Comparison of ENCODE assay signal across 1 cellular context in genomic region chr21:17523007-17523451, GRCh38.
TF ChIP-seq lines count a peak whose summit lies in the region.

No MANE protein-coding gene starts in this region.

TF ChIP-seq in HepG2, 621 proteins besides CTCF, POLR2A, EP300 and RAD21 (continued from another document and continues in another):
- peak; percentile 69 for TF ChIP-seq HINFP (CRISPR knock-in tag; IDR thresholded peaks at IDR 0.05; ENCODE audit: low read depth)
- no peak for TF ChIP-seq ZNF7 (CRISPR knock-in tag; IDR thresholded peaks at IDR 0.05)
- TF ChIP-seq NCOA1 (CRISPR knock-in tag; IDR thresholded peaks at IDR 0.05) = peak; percentile 48; the same call in 1 of the 2 replicates
- TF ChIP-seq MIER2 (CRISPR knock-in tag; IDR thresholded peaks at IDR 0.05) = peak; percentile 87
- peak; percentile 82; the same call in 1 of the 2 replicates for TF ChIP-seq NKX3-1 (CRISPR knock-in tag; IDR thresholded peaks at IDR 0.05)
- TF ChIP-seq ZNF782 (CRISPR knock-in tag; IDR thresholded peaks at IDR 0.05; ENCODE audit: borderline replicate concordance) = no peak
- peak; percentile 26 for TF ChIP-seq YY1 (IDR thresholded peaks at IDR 0.05; ENCODE audit: insufficient read depth, insufficient replicate concordance, low read depth, low read length)
- TF ChIP-seq TEF (CRISPR knock-in tag; IDR thresholded peaks at IDR 0.05) = peak; percentile 84
- 0 out of 2 replicates have a peak, but pooled peaks have one; percentile 55 for TF ChIP-seq ZIK1 (CRISPR knock-in tag; IDR thresholded peaks at IDR 0.05; ENCODE audit: borderline replicate concordance, low read depth)
- peak; percentile 89 for TF ChIP-seq HHEX (CRISPR knock-in tag; IDR thresholded peaks at IDR 0.05)
- peak; percentile 84 for TF ChIP-seq SIX1 (CRISPR knock-in tag; IDR thresholded peaks at IDR 0.05; ENCODE audit: borderline replicate concordance)
- no peak for TF ChIP-seq RBM22 (optimal IDR thresholded peaks at IDR 0.05; ENCODE audit: low read length)
- no peak for TF ChIP-seq FOXO4 (CRISPR knock-in tag; conservative IDR thresholded peaks at IDR 0.05)
- TF ChIP-seq ZNF367 (CRISPR knock-in tag; IDR thresholded peaks at IDR 0.05; ENCODE audit: borderline replicate concordance) = no peak
- TF ChIP-seq ZBTB7A (CRISPR knock-in tag; IDR thresholded peaks at IDR 0.05) = peak; percentile 73; the same call in 1 of the 2 replicates
- TF ChIP-seq SNAI1 (CRISPR knock-in tag; IDR thresholded peaks at IDR 0.05; ENCODE audit: borderline replicate concordance) = no peak
- TF ChIP-seq SIX4 (CRISPR knock-in tag; IDR thresholded peaks at IDR 0.05) = peak; percentile 77
- TF ChIP-seq ZNF136 (CRISPR knock-in tag; IDR thresholded peaks at IDR 0.05; ENCODE audit: low read depth) = peak; percentile 73; the same call in 1 of the 2 replicates
- TF ChIP-seq ZNF432 (CRISPR knock-in tag; IDR thresholded peaks at IDR 0.05; ENCODE audit: borderline replicate concordance) = no peak
- no peak for TF ChIP-seq NFAT5 (CRISPR knock-in tag; IDR thresholded peaks at IDR 0.05)
- peak; percentile 93 for TF ChIP-seq ELF3 (CRISPR knock-in tag; IDR thresholded peaks at IDR 0.05)
- TF ChIP-seq ZNF382 (CRISPR knock-in tag; IDR thresholded peaks at IDR 0.05; ENCODE audit: borderline replicate concordance) = no peak
- TF ChIP-seq MTF1 (CRISPR knock-in tag; IDR thresholded peaks at IDR 0.05) = no peak
- peak; percentile 78; the same call in 1 of the 2 replicates for TF ChIP-seq ZNF280D (CRISPR knock-in tag; IDR thresholded peaks at IDR 0.05)
- TF ChIP-seq RBFOX2 (IDR thresholded peaks at IDR 0.05; ENCODE audit: low read depth, low read length) = no peak
- no peak for TF ChIP-seq ZNF282 (IDR thresholded peaks at IDR 0.05; ENCODE audit: partially characterized antibody)
- TF ChIP-seq FOXA1 (IDR thresholded peaks at IDR 0.05) = peak; percentile 95
- peak; percentile 99 for TF ChIP-seq FOXA1 (CRISPR knock-in tag; IDR thresholded peaks at IDR 0.05)
- no peak; the same call in 1 of the 2 replicates for TF ChIP-seq ZNF775 (CRISPR knock-in tag; IDR thresholded peaks at IDR 0.05; ENCODE audit: borderline replicate concordance)
- TF ChIP-seq NRL (CRISPR knock-in tag; IDR thresholded peaks at IDR 0.05; ENCODE audit: borderline replicate concordance) = no peak
- peak; percentile 89 for TF ChIP-seq HOMEZ (CRISPR knock-in tag; IDR thresholded peaks at IDR 0.05; ENCODE audit: low read depth)
- peak; percentile 99 for TF ChIP-seq ZNF614 (CRISPR knock-in tag; IDR thresholded peaks at IDR 0.05; ENCODE audit: borderline replicate concordance)
- no peak for TF ChIP-seq ZNF713 (CRISPR knock-in tag; IDR thresholded peaks at IDR 0.05)
- TF ChIP-seq THRA (CRISPR knock-in tag; IDR thresholded peaks at IDR 0.05; ENCODE audit: borderline replicate concordance) = peak; percentile 84
- TF ChIP-seq THAP8 (CRISPR knock-in tag; IDR thresholded peaks at IDR 0.05; ENCODE audit: borderline replicate concordance) = no peak
- peak; percentile 100 for TF ChIP-seq ZNF761 (CRISPR knock-in tag; conservative IDR thresholded peaks at IDR 0.05)
- TF ChIP-seq TSC22D2 (CRISPR knock-in tag; IDR thresholded peaks at IDR 0.05; ENCODE audit: borderline replicate concordance) = peak; percentile 20; the same call in 1 of the 2 replicates
- peak; percentile 98 for TF ChIP-seq RXRB (CRISPR knock-in tag; IDR thresholded peaks at IDR 0.05; ENCODE audit: borderline replicate concordance)
- peak; percentile 98 for TF ChIP-seq ARID3A (IDR thresholded peaks at IDR 0.05; ENCODE audit: low read depth, low read length)
- no peak for TF ChIP-seq ZSCAN21 (CRISPR knock-in tag; IDR thresholded peaks at IDR 0.05; ENCODE audit: borderline replicate concordance)
- no peak for TF ChIP-seq MXD1 (CRISPR knock-in tag; IDR thresholded peaks at IDR 0.05)
- no peak for TF ChIP-seq ZNF839 (CRISPR knock-in tag; IDR thresholded peaks at IDR 0.05; ENCODE audit: borderline replicate concordance)
- no peak for TF ChIP-seq ZNF660 (CRISPR knock-in tag; IDR thresholded peaks at IDR 0.05; ENCODE audit: borderline replicate concordance, low read depth)
